ENCODE assay signal across 9 cellular contexts in the genomic region with DNA sequence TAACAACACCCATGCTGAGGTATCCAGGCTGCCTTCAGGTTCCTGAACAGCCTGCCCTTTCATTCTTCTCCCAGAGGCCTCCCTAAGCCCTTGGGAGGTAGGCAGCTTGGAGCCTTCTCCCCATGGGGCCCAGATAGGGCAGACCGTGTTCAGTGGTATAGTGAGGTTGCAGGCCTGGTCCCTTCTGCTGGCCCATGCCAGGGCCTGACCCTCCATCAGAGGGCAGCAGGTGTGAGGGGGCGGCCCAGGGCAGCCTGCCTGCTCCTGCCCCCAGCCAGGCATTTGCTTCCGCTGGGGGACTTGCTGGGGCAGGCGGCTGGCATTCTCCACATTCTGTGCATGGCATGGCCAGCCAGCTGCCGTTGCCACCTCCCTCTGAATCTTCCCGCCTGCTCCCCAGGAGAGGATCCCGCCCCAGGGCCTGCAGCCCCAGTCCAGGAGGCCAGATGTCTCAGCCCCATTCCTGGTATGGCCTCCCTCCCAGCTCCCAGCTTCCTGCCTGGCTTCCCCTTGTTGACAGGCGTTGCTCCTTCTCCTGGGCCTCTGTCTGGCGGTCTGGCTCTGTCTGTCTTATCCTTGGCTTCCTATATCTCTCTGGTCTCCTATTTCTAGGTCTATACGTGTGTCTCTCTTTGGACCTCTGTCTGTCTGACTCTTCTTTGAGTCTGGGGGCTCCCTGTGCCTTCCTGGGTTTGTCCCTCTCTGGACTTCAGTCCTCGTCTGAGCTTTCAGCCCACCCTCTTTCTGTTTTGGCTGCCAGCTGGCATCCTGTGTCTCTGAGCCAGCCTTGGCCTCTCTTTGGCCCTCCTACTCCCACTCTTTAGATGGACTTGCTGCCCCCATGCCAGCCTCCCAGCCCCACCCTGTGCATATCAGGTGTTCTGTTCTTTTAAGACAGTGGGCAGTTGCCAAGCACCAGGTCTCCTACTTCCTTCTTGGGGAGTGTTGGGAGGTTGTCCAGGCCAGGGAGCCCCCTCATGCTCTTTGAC. TPM values are rescaled to one million over a fixed set of nuclear protein-coding genes. Genes with fewer than 3 reads are reported as not detected.
DNase-seq lines count a peak whose midpoint lies in the region; ATAC-seq, FAIRE-seq and TF ChIP-seq lines count a peak whose summit lies in the region.
"Had no signal": no experiment of that assay in that cellular context is flagged by ENCODE, and none has a peak within 500 bp of the region (broad histone marks: within the 10 kb centered on the region; RNA-seq: fewer than 3 reads in every experiment).

No MANE protein-coding gene starts in this region.

- H3K4me3 Mint-ChIP-seq in glutamatergic neuron (ENCODE audit: unreplicated experiment), result peak overlapping the region; percentile 97

- no peak overlapping the region for H3K4me3 ChIP-seq in SU-DHL-6 (ENCODE audit: insufficient read depth, low read length, poor library complexity, severe bottlenecking)
- no peak overlapping the region for H3K4me3 ChIP-seq in smooth muscle cell

- H3K9me3 ChIP-seq in SU-DHL-6 (ENCODE audit: insufficient read depth, low read length) (no peaks in the 10 kb centered on the region), smooth muscle cell (replicated peaks; ENCODE audit: low read depth) (no peaks in the 10 kb centered on the region)

- peaks cover 28% of the 10 kb centered on the region for H3K4me1 Mint-ChIP-seq in glutamatergic neuron (ENCODE audit: low read depth, unreplicated experiment)

- no peaks in the 10 kb centered on the region for H3K36me3 ChIP-seq in SU-DHL-6 (ENCODE audit: low read length)
- H3K36me3 ChIP-seq in smooth muscle cell (ENCODE audit: low read depth), result no peaks in the 10 kb centered on the region

- H3K9ac ChIP-seq in SU-DHL-6 (ENCODE audit: low read length), result peak overlapping the region; percentile 91
- no peak overlapping the region for H3K9ac ChIP-seq in smooth muscle cell (ENCODE audit: low read depth)

- TF ChIP-seq CTCF in SU-DHL-6 (IDR thresholded peaks at IDR 0.05; ENCODE audit: insufficient read depth, low read length, poor library complexity, severe bottlenecking), result no peak
- TF ChIP-seq CTCF in glutamatergic neuron (IDR thresholded peaks at IDR 0.05; ENCODE audit: partially characterized antibody, unreplicated experiment), result no peak
- TF ChIP-seq CTCF in smooth muscle cell (IDR thresholded peaks at IDR 0.05; ENCODE audit: borderline replicate concordance, insufficient read depth, poor library complexity, severe bottlenecking), result no peak

- H3F3A ChIP-seq in SU-DHL-6 (ENCODE audit: insufficient read depth) (peaks cover 28% of the 10 kb centered on the region), smooth muscle cell (ENCODE audit: low read depth) (peaks cover 35% of the 10 kb centered on the region)

- H3K4me2 ChIP-seq in SU-DHL-6 (ENCODE audit: low read depth, low read length, poor library complexity, severe bottlenecking) (no peak overlapping the region), smooth muscle cell (peak overlapping the region; percentile 32)

- no peak overlapping the region for H2AFZ ChIP-seq in SU-DHL-6 (ENCODE audit: low read depth, low read length, severe bottlenecking)
- no peak overlapping the region for H2AFZ ChIP-seq in smooth muscle cell (ENCODE audit: low read depth)

- FAIRE-seq in H54 (lab: Jason Lieb, UNC), result no peak

- peaks cover 36% of the 10 kb centered on the region for H3K4me1 ChIP-seq in smooth muscle cell (ENCODE audit: low read depth)

- H3K9me3 Mint-ChIP-seq in glutamatergic neuron (ENCODE audit: unreplicated experiment), result peaks cover 18% of the 10 kb centered on the region

- H3K79me2 ChIP-seq in SU-DHL-6 (ENCODE audit: insufficient read depth, low read length) (no peaks in the 10 kb centered on the region), smooth muscle cell (ENCODE audit: low read depth) (peaks cover 26% of the 10 kb centered on the region)

- no peaks in the 10 kb centered on the region for H3K36me3 Mint-ChIP-seq in glutamatergic neuron (ENCODE audit: unreplicated experiment)

- H3K9me2 ChIP-seq in SU-DHL-6 (replicated peaks; ENCODE audit: insufficient read depth, low read length), result no peaks in the 10 kb centered on the region

- H3K27ac ChIP-seq in SU-DHL-6 (ENCODE audit: low read depth, low read length) (peak overlapping the region; percentile 89; the same call in 1 of the 2 replicates), smooth muscle cell (ENCODE audit: low read depth) (peak overlapping the region; percentile 38)

- H4K20me1 ChIP-seq in SU-DHL-6 (ENCODE audit: low read depth, low read length) (no peaks in the 10 kb centered on the region), smooth muscle cell (ENCODE audit: low read depth) (peaks cover 36% of the 10 kb centered on the region)

- ATAC-seq in GM21423 (IDR thresholded peaks at IDR 0.05; ENCODE audit: unreplicated experiment), result no peak

- H3K27ac Mint-ChIP-seq in glutamatergic neuron (ENCODE audit: unreplicated experiment), result peak overlapping the region; percentile 24

- H3K27me3 ChIP-seq in SU-DHL-6 (ENCODE audit: low read length) (no peaks in the 10 kb centered on the region), smooth muscle cell (ENCODE audit: low read depth) (no peaks in the 10 kb centered on the region)

- 48% methylated on average over 11 of the region's 11 CpGs for WGBS in smooth muscle cell (ENCODE audit: low lambda C conversion rate)

- DNase-seq in H54 (ENCODE audit: insufficient read length, low spot score), result peak; percentile 82
- no peak for DNase-seq in glutamatergic neuron
- DNase-seq in smooth muscle cell (lab: John Stamatoyannopoulos, UW; ENCODE audit: unreplicated experiment), result no peak
- no peak for DNase-seq in NK-92 (lab: John Stamatoyannopoulos, UW; ENCODE audit: unreplicated experiment)
- no peak for DNase-seq in stimulated activated CD4-positive, alpha-beta T cell treated with anti-CD3 and anti-CD28 coated beads, Interleukin-12 subunit alpha, Interleukin-12 subunit beta, amount 100 ng/mL, for 4 hours
- DNase-seq in NCI-H128 (lab: John Stamatoyannopoulos, UW; ENCODE audit: unreplicated experiment), result no peak

- peaks cover 19% of the 10 kb centered on the region for H3K27me3 Mint-ChIP-seq in glutamatergic neuron (ENCODE audit: unreplicated experiment)

- no peak; the same call in 1 of the 2 replicates for TF ChIP-seq POLR2A in H54 (IDR thresholded peaks at IDR 0.05; ENCODE audit: low read depth, low read length)

RNA-seq across cellular contexts. Expression of a gene that starts 9.1 kb away (rescaled TPM):
- total RNA-seq in glutamatergic neuron (ENCODE audit: unreplicated experiment), result 150 TPM
- total RNA-seq in smooth muscle cell, result 12.6 and 13.6 TPM in 2 replicates
- 18.4 and 19.5 TPM in 2 replicates for polyA plus RNA-seq in smooth muscle cell

RNA-seq across cellular contexts. Expression of a gene that starts 23.2 kb away (rescaled TPM):
- total RNA-seq in glutamatergic neuron (ENCODE audit: unreplicated experiment), result 28.0 TPM
- 20.5 and 43.9 TPM in 2 replicates for total RNA-seq in smooth muscle cell
- 14.2 and 14.9 TPM in 2 replicates for polyA plus RNA-seq in smooth muscle cell

RNA-seq across cellular contexts. Expression of a gene that starts 23.8 kb away (rescaled TPM):
- total RNA-seq in glutamatergic neuron (ENCODE audit: unreplicated experiment) (1.6 TPM), smooth muscle cell (0.45 and 1.3 TPM in 2 replicates)
- 0.73 and 1.0 TPM in 2 replicates for polyA plus RNA-seq in smooth muscle cell

RNA-seq across cellular contexts. Expression of a gene that starts 24.3 kb away (rescaled TPM):
- 199 TPM for total RNA-seq in glutamatergic neuron (ENCODE audit: unreplicated experiment)
- 44.6 and 44.7 TPM in 2 replicates for total RNA-seq in smooth muscle cell
- 71.0 and 75.7 TPM in 2 replicates for polyA plus RNA-seq in smooth muscle cell

RNA-seq across cellular contexts. Expression of a gene that starts 35.0 kb away (rescaled TPM):
- 24.7 TPM for total RNA-seq in glutamatergic neuron (ENCODE audit: unreplicated experiment)
- not detected in 2 replicates for total RNA-seq in smooth muscle cell
- polyA plus RNA-seq in smooth muscle cell, result 0.09 and 0.11 TPM in 2 replicates
- total RNA-seq: glomerular endothelial cell had no signal

Comparison
In these comparisons a context has a peak if more than half of its experiments do, and no peak if none do; other contexts are left out.
1. RNA of a gene that starts 9.1 kb away (total RNA-seq): 150 TPM in glutamatergic neuron (single experiment); 12.6 to 13.6 TPM in smooth muscle cell; every median in the first group is over 10 times any median in the second.